ENCODE assay signal across 9 cellular contexts in the genomic region with DNA sequence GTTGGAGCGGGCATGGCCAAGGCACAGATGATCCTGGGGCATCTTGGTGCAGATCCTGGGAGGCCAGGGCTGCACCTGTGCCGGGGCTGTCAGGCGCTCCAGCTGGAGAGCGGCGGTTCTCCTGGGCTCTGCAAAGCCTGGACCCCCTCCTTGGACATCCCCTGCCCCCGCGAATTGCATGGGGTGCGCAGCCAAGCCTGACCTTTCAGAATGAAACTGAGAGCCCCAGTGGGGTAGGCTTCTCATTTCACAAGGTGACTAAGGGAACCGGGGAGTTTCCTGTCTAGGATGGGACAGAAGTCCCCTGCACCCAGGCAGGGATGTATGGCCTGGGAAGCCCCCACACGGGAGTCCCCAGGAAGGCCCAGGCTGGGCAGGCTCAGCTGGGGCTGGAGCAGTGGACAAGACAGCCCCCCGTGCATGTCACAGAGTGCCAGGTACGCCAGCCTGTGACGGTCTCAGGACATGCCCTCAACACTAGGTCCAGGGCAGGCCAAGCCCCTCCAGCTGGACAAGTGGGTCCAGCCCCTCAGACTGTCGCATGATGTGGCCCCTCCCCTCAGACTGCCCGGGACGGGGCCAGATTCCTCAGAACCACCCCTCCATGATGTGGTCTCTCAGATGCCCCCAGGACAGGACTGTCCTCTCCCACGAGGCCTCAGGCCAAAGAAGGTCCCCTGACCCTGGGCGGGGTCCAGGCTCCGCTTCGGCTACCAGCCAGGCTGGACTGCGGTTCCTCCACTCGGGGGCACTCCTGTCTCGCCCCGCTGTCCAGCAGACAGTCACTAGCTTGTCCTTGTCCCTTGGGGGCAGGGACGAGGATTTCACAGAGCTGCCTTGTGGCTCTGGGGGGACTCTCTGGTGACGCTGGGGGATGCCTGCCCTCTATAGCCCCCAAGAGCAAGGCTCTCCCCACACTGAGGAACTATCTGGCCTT. TPM values are rescaled to one million over a fixed set of nuclear protein-coding genes. Genes with fewer than 3 reads are reported as not detected.
DNase-seq lines count a peak whose midpoint lies in the region; ATAC-seq, FAIRE-seq and TF ChIP-seq lines count a peak whose summit lies in the region.
"Had no signal": no experiment of that assay in that cellular context is flagged by ENCODE, and none has a peak within 500 bp of the region (broad histone marks: within the 10 kb centered on the region; RNA-seq: fewer than 3 reads in every experiment).

No MANE protein-coding gene starts in this region.

- TF ChIP-seq CTCF in OCI-LY1 (IDR thresholded peaks at IDR 0.05; ENCODE audit: low read length): no peak

- H3K4me1 Mint-ChIP-seq in naive B cell: peaks cover 40 to 59% (median 44%) of the 10 kb centered on the region in 3 donors

- H3F3A ChIP-seq in OCI-LY1 (ENCODE audit: insufficient read depth, low read length): no peaks in the 10 kb centered on the region

- H3K9ac ChIP-seq in OCI-LY1 (ENCODE audit: low read length): peak overlapping the region; percentile 91; the same call in 1 of the 2 replicates

- H3K4me1 ChIP-seq in OCI-LY1 (ENCODE audit: insufficient read depth, low read length, severe bottlenecking): peaks cover 47% of the 10 kb centered on the region

- DNase-seq in naive B cell (no peak), cerebellum (ENCODE audit: low spot score) (no peak), NCI-H1694 treated with DMSO at 0.1 percent for 48 hours (lab: John Stamatoyannopoulos, UW) (no peak), AG08395 (ENCODE audit: low spot score) (no peak), frontal cortex (ENCODE audit: low spot score in 2 of 2) (no peak)
- DNase-seq: H7 had no signal

- peaks cover 17% of the 10 kb centered on the region for H3K79me2 ChIP-seq in OCI-LY1 (ENCODE audit: insufficient read depth, low read length)

- H3K27ac ChIP-seq in OCI-LY1 (ENCODE audit: low read depth, low read length, poor library complexity, severe bottlenecking): no peak overlapping the region

- H3K27ac Mint-ChIP-seq in naive B cell: peak overlapping the region in 1 of 6 donors; percentile 71

- H3K4me3 ChIP-seq in OCI-LY1 (ENCODE audit: low read depth, low read length, poor library complexity, severe bottlenecking): peak overlapping the region; percentile 74

- H3K27me3 Mint-ChIP-seq in naive B cell: no peaks in the 10 kb centered on the region

- H3K27me3 ChIP-seq in OCI-LY1 (ENCODE audit: insufficient read depth, low read length): no peaks in the 10 kb centered on the region

- H3K9me2 ChIP-seq in OCI-LY1 (ENCODE audit: low read depth, low read length): no peaks in the 10 kb centered on the region

- H3K4me3 Mint-ChIP-seq in naive B cell: peak overlapping the region; percentile 39 to 100 (median 98)

- peak; percentile 37 for ATAC-seq in GM18498 (IDR thresholded peaks at IDR 0.05; ENCODE audit: unreplicated experiment)
- ATAC-seq in GM21576 (IDR thresholded peaks at IDR 0.05; ENCODE audit: unreplicated experiment): peak; percentile 34
- ATAC-seq in naive B cell (ENCODE audit: low read depth in 2 of 2): no peak

- peak overlapping the region; percentile 83 for H3K4me2 ChIP-seq in OCI-LY1 (ENCODE audit: low read length)

- H3K9me3 ChIP-seq in OCI-LY1 (ENCODE audit: low read length): no peaks in the 10 kb centered on the region

- FAIRE-seq in frontal cortex (lab: Jason Lieb, UNC): no peak

- H4K20me1 ChIP-seq in OCI-LY1 (ENCODE audit: insufficient read depth, low read length): no peaks in the 10 kb centered on the region

- H3K36me3 ChIP-seq in OCI-LY1 (ENCODE audit: insufficient read depth, low read length): peaks cover 22% of the 10 kb centered on the region

- peaks cover 0 to 8% of the 10 kb centered on the region in 2 donors for H3K36me3 Mint-ChIP-seq in naive B cell

- no peaks in the 10 kb centered on the region for H3K9me3 Mint-ChIP-seq in naive B cell

- no peak overlapping the region for H2AFZ ChIP-seq in OCI-LY1 (ENCODE audit: low read length)

RNA-seq across cellular contexts. Expression of gene LSP1, which starts 2.3 kb away (rescaled TPM):
- 100 to 1,000 TPM; 342 to 587 (median 422) TPM for polyA plus RNA-seq in naive B cell (ENCODE audit: low read depth in 6 of 6)
- total RNA-seq in cerebellum (0.82 TPM), frontal cortex (0.82 TPM)

RNA-seq across cellular contexts. Expression of gene TNNI2, which starts 16.4 kb away (rescaled TPM):
- polyA plus RNA-seq in naive B cell (ENCODE audit: low read depth in 6 of 6): 10 to 100 TPM in 2 of 6 donors, 1 to 10 TPM in 4; 3.9 to 12.2 (median 7.2) TPM
- total RNA-seq in cerebellum (not detected), frontal cortex (not detected)
- total RNA-seq: H7 had no signal

RNA-seq across cellular contexts. Expression of gene SYT8, which starts 20.4 kb away (rescaled TPM):
- polyA plus RNA-seq in naive B cell (ENCODE audit: low read depth in 6 of 6): not detected
- not detected for total RNA-seq in cerebellum
- total RNA-seq in frontal cortex: not detected
- total RNA-seq: H7 had no signal

RNA-seq across cellular contexts. Expression of gene PRR33, which starts 36.5 kb away (rescaled TPM):
- polyA plus RNA-seq in naive B cell (ENCODE audit: low read depth in 6 of 6): under 1 TPM in 4 of 6 donors, not detected in 2; 0.08 to 0.44 (median 0.16) TPM
- total RNA-seq in cerebellum (not detected), frontal cortex (not detected)
- total RNA-seq: H7 had no signal

Comparison
In these comparisons a context has a peak if more than half of its experiments do, and no peak if none do; other contexts are left out.
1. ATAC-seq: peak in GM18498 (single experiment) and GM21576 (single experiment); none in naive B cell (0 of 2).